Comparison of ENCODE assay signal across 18 cellular contexts in the genomic region with DNA sequence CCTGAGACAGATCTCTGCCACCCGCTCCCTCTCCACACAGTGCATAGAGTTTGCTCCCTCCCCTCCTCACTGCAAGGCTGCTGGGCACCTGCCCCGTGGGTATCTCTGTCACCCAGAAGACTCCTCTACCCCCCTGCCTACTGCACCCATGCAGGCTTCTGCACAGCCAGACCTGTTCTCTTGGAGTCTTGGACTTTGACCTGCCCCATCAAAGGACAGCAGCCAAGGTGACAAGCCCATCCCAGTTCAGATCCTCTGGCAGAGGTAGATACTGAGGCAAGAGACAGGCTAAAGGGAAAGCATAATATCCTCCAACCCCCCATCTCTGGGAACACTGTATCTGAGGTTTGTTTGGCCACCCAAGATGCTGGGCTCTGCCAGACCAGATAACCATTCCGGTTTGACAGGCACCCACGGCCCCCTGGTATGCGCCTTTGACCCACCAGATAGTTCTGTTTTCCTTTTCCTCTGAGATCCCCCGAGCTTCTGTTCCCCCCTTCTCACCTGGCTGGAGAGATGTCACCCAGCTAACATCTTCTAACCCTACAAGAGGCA.
"Had no signal": no experiment of that assay in that cellular context is flagged by ENCODE, and none has a peak within 500 bp of the region (broad histone marks: within the 10 kb centered on the region; RNA-seq: fewer than 3 reads in every experiment).

No MANE protein-coding gene starts in this region.

- H3K9me3 ChIP-seq: mucosa of descending colon, pancreas, upper lobe of right lung had no signal

- H3K4me1 ChIP-seq: heart left ventricle, pancreas, tibial artery, upper lobe of right lung had no signal

- H3K4me3 ChIP-seq: dorsolateral prefrontal cortex, heart left ventricle, mucosa of descending colon, pancreas, tibial artery, upper lobe of right lung had no signal

- DNase-seq: cortex of kidney; dorsolateral prefrontal cortex; effector memory CD4-positive, alpha-beta T cell; heart left ventricle; hippocampal formation; mesendoderm; mucosa of descending colon; natural killer cell; nucleus accumbens; right cardiac atrium; stimulated activated CD4-positive, alpha-beta T cell treated with anti-CD3 and anti-CD28 coated beads, Interleukin-4, amount 100 ng/mL, for 1 hour; stimulated activated CD8-positive, alpha-beta memory T cell treated with anti-CD3 and anti-CD28 coated beads, Interleukin-4, amount 100 ng/mL, for 48 hours; tibial artery; upper lobe of right lung had no signal

- ATAC-seq: esophagus mucosa, mucosa of descending colon, right cardiac atrium, upper lobe of right lung had no signal

- H3K27me3 ChIP-seq: pancreas, upper lobe of right lung had no signal

- H3K36me3 ChIP-seq: heart left ventricle, pancreas, tibial artery, upper lobe of right lung had no signal

- H3K27ac ChIP-seq: dorsolateral prefrontal cortex, heart left ventricle, pancreas, tibial artery, upper lobe of right lung had no signal

- FAIRE-seq: endometrium, frontal cortex, pancreas had no signal
